Comparison of ENCODE assay signal across 24 cellular contexts in the genomic region with DNA sequence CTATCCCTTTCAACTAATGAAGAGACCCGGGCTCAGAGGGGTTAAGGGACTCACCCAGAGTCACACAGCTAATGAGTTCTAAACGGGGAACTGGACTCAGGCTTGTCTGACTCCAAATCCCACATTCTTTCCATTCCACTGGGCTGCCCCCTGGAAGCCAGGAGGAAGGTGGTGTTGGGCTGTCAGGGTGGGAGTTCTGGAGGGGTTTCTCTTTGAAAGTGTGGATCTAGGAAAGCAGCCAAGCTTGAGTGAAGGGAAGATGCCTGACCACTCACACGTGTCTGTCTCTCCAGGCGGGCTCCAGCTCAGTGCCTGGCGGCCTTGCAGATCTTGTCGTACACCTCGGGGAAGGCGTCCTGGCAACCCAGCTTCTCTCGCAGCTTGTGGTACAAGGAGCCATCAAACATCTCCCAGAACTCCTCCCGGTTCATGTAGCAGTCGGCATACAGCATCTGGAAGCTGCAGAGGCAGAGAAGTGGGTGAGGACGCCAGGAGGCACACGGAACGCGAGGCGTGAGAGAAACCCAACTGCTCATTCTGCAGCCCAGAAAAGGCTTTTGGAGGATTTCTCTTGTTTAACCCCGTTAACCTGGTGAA. TPM values are rescaled to one million over a fixed set of nuclear protein-coding genes. Genes with fewer than 3 reads are reported as not detected.
A peak's percentile ranks its signal among the peaks of the same experiment; 100 is the strongest.
DNase-seq lines count a peak whose midpoint lies in the region; ATAC-seq, FAIRE-seq and TF ChIP-seq lines count a peak whose summit lies in the region.
"Had no signal": no experiment of that assay in that cellular context is flagged by ENCODE, and none has a peak within 500 bp of the region (broad histone marks: within the 10 kb centered on the region; RNA-seq: fewer than 3 reads in every experiment).

No MANE protein-coding gene starts in this region.

- H2AFZ ChIP-seq in HepG2 (ENCODE audit: low read length) (no peak overlapping the region), MM.1S (ENCODE audit: low read length) (no peak overlapping the region)

- no peak for TF ChIP-seq RAD21 in HepG2 (CRISPR knock-in tag; IDR thresholded peaks at IDR 0.05)

- no peaks in the 10 kb centered on the region for H3F3A ChIP-seq in MM.1S (ENCODE audit: insufficient read depth, low read length)

- H3K9ac ChIP-seq in HepG2 (ENCODE audit: insufficient read depth, low read depth, low read length) (no peak overlapping the region), endodermal cell (ENCODE audit: extremely low read depth, low read length, poor library complexity, severe bottlenecking) (no peak overlapping the region), MM.1S (ENCODE audit: low read length) (no peak overlapping the region)

- TF ChIP-seq CTCF in HepG2 (CRISPR knock-in tag; IDR thresholded peaks at IDR 0.05) (no peak), right lobe of liver (IDR thresholded peaks at IDR 0.05) (no peak), endodermal cell (conservative IDR thresholded peaks at IDR 0.05) (no peak), nephron (IDR thresholded peaks at IDR 0.05; ENCODE audit: unreplicated experiment in 3 of 3) (no peak), MM.1S (IDR thresholded peaks at IDR 0.05; ENCODE audit: low read length) (no peak), A673 (conservative IDR thresholded peaks at IDR 0.05; ENCODE audit: low read depth, low read length) (no peak)

- H3K4me3 ChIP-seq in HepG2 (replicated peaks in 1 of 3; ENCODE audit: insufficient read depth in 1 of 3, low read depth in 2 of 3, low read length in 3 of 3) (no peak overlapping the region), right lobe of liver (no peak overlapping the region), endodermal cell (ENCODE audit: low read length) (no peak overlapping the region), MM.1S (ENCODE audit: low read length) (no peak overlapping the region), A673 (ENCODE audit: low read depth, low read length, poor library complexity, severe bottlenecking) (no peak overlapping the region)
- H3K4me3 ChIP-seq: HAP-1 had no signal

- H3K27me3 ChIP-seq in HepG2 (ENCODE audit: control insufficient read depth in 1 of 2, insufficient read depth in 2 of 2, low read length in 2 of 2), result no peaks in the 10 kb centered on the region
- H3K27me3 ChIP-seq in right lobe of liver, result no peaks in the 10 kb centered on the region
- no peaks in the 10 kb centered on the region for H3K27me3 ChIP-seq in endodermal cell (ENCODE audit: control insufficient read depth, insufficient read depth, low read length, poor library complexity, severe bottlenecking)
- no peaks in the 10 kb centered on the region for H3K27me3 ChIP-seq in MM.1S (replicated peaks; ENCODE audit: insufficient read depth, low read length)
- no peaks in the 10 kb centered on the region for H3K27me3 ChIP-seq in A673 (replicated peaks; ENCODE audit: insufficient read depth, low read depth, low read length, poor library complexity)

- H3K4me2 ChIP-seq in HepG2 (ENCODE audit: low read depth, low read length) (no peak overlapping the region), MM.1S (ENCODE audit: low read depth, low read length) (no peak overlapping the region)

- H3K4me3 Mint-ChIP-seq in endodermal cell (no peak overlapping the region), nephron (no peak overlapping the region)

- POLR2A ChIA-PET in HepG2 (lab: Yijun Ruan, JAX), result interaction anchor here (1.2 to 2.5 kb wide), 4 partner anchors 11 to 37 kb away, joined by 3 to 8 read pairs (median 4); a partner anchor contains a TSS
- POLR2A ChIA-PET in A673 (lab: Charles Lee; ENCODE audit: low non-redundant PET), result no interaction called here

- H3K4me1 Mint-ChIP-seq in endodermal cell, result no peaks in the 10 kb centered on the region
- H3K4me1 Mint-ChIP-seq in nephron, result peaks cover 10% of the 10 kb centered on the region

- FAIRE-seq in HepG2 (lab: Jason Lieb, UNC), result no peak
- FAIRE-seq: GM12891, GM18507, HTR-8/SVneo had no signal

- no peak for ATAC-seq in HepG2
- no peak for ATAC-seq in right lobe of liver
- ATAC-seq: PC-3 had no signal

- in situ Hi-C loops in HepG2 (cut with HindIII; ENCODE audit: extremely low pct_ligation_motif_present, low pct_unique_long_range_greater_than_20kb), result no loop called here

- H3K4me1 ChIP-seq in HepG2 (ENCODE audit: insufficient read depth, low read length) (peaks cover 13% of the 10 kb centered on the region), right lobe of liver (peaks cover 0 to 42% (median 20%) of the 10 kb centered on the region in 4 donors), endodermal cell (ENCODE audit: control insufficient read depth, insufficient read depth, low read length) (no peaks in the 10 kb centered on the region), MM.1S (ENCODE audit: low read length) (no peaks in the 10 kb centered on the region), A673 (ENCODE audit: insufficient read depth, low read length, poor library complexity, severe bottlenecking) (no peaks in the 10 kb centered on the region)
- H3K4me1 ChIP-seq: HAP-1 had no signal

- no peak overlapping the region for H3K27ac Mint-ChIP-seq in endodermal cell
- H3K27ac Mint-ChIP-seq in nephron, result peak overlapping the region; percentile 21 to 74 (median 49)

- CTCF ChIA-PET in HepG2 (lab: Yijun Ruan, JAX; ENCODE audit: low intra/inter-chr PET ratio, low total read pairs) (no interaction called here), A673 (lab: Charles Lee) (no interaction called here)

- intact Hi-C loops in HepG2 (cut with micrococcal nuclease; ENCODE audit: unreplicated experiment) (no loop called here), right lobe of liver (cut with DNase I) (no loop called here), A673 (cut with micrococcal nuclease; ENCODE audit: unreplicated experiment) (no loop called here)

- TF ChIP-seq EP300 in HepG2 (IDR thresholded peaks at IDR 0.05; ENCODE audit: low read depth in 2 of 2, low read length in 2 of 2) (no peak), HepG2 (CRISPR knock-in tag; IDR thresholded peaks at IDR 0.05; ENCODE audit: borderline replicate concordance) (no peak)

- H3K9me2 ChIP-seq in MM.1S (replicated peaks; ENCODE audit: insufficient read depth, low read length), result no peaks in the 10 kb centered on the region

- no peaks in the 10 kb centered on the region for H3K9me3 Mint-ChIP-seq in endodermal cell
- H3K9me3 Mint-ChIP-seq in nephron, result no peaks in the 10 kb centered on the region

- peaks cover 50% of the 10 kb centered on the region for H4K20me1 ChIP-seq in HepG2 (ENCODE audit: insufficient read depth, low read length)
- H4K20me1 ChIP-seq in MM.1S (ENCODE audit: insufficient read depth, low read length), result no peaks in the 10 kb centered on the region

- no peak for DNase-seq in HepG2 (ENCODE audit: low spot score)
- DNase-seq in right lobe of liver, result no peak
- peak; percentile 38 for DNase-seq in endodermal cell
- no peak for DNase-seq in MM.1S
- no peak for DNase-seq in NCI-H69 (lab: John Stamatoyannopoulos, UW)
- DNase-seq in NCI-H187 (lab: John Stamatoyannopoulos, UW), result no peak
- DNase-seq in A673 (ENCODE audit: low spot score), result no peak
- DNase-seq: C1 segment of cervical spinal cord, GF-D8, MV-4-11, NCI-H1417, NCI-H1930, NCI-H2171 treated with DMSO at 0.1 percent for 48 hours, NCI-H82, PC-3 had no signal

- peaks cover 85% of the 10 kb centered on the region for H3K36me3 Mint-ChIP-seq in endodermal cell (ENCODE audit: low read depth)
- H3K36me3 Mint-ChIP-seq in nephron (ENCODE audit: low read depth), result peaks cover 76% of the 10 kb centered on the region

- H3K36me3 ChIP-seq in HepG2 (replicated peaks in 1 of 2; ENCODE audit: control insufficient read depth in 1 of 2, insufficient read depth in 2 of 2, low read length in 2 of 2) (peaks cover 59 to 76% of the 10 kb centered on the region in 2 experiments), right lobe of liver (peaks cover 6 to 79% (median 38%) of the 10 kb centered on the region in 4 donors), endodermal cell (ENCODE audit: control insufficient read depth, insufficient read depth, low read length) (peaks cover 96% of the 10 kb centered on the region), MM.1S (replicated peaks; ENCODE audit: insufficient read depth, low read length) (no peaks in the 10 kb centered on the region; the same call in 1 of the 2 replicates), A673 (ENCODE audit: insufficient read depth, low read length, poor library complexity, severe bottlenecking) (peaks cover 84% of the 10 kb centered on the region)

- 89% methylated on average over 13 of the region's 17 CpGs for WGBS in HepG2 (ENCODE audit: low lambda C conversion rate)
- no CpG with 5 or more reads among the region's 17 CpGs for WGBS in right lobe of liver (ENCODE audit: insufficient coverage, low coverage, low lambda C conversion rate, missing lambda C conversion rate)
- 94 to 95% methylated on average over 9 to 17 of the region's 17 CpGs for WGBS in endodermal cell (ENCODE audit: insufficient coverage in 1 of 2, insufficient read length in 1 of 2), 2 experiments

- TF ChIP-seq POLR2A in HepG2 (IDR thresholded peaks at IDR 0.05; ENCODE audit: insufficient read depth in 1 of 2, low read depth in 2 of 2, low read length in 2 of 2) (no peak; a peak in 1 of 4 replicates), right lobe of liver (IDR thresholded peaks at IDR 0.05) (no peak)

- H3K9me3 ChIP-seq in HepG2 (ENCODE audit: low read length) (no peaks in the 10 kb centered on the region), right lobe of liver (no peaks in the 10 kb centered on the region), endodermal cell (ENCODE audit: control insufficient read depth, low read length) (no peaks in the 10 kb centered on the region), MM.1S (replicated peaks; ENCODE audit: insufficient read depth, low read length) (no peaks in the 10 kb centered on the region), A673 (ENCODE audit: low read depth, low read length, poor library complexity, severe bottlenecking) (no peaks in the 10 kb centered on the region)
- H3K9me3 ChIP-seq: HAP-1 had no signal

- H3K79me2 ChIP-seq in HepG2 (ENCODE audit: insufficient read depth, low read length), result peaks cover 4% of the 10 kb centered on the region
- no peaks in the 10 kb centered on the region for H3K79me2 ChIP-seq in MM.1S (ENCODE audit: low read length)

- H3K27me3 Mint-ChIP-seq in endodermal cell (ENCODE audit: insufficient read depth), result no peaks in the 10 kb centered on the region
- H3K27me3 Mint-ChIP-seq in nephron (ENCODE audit: low read depth), result no peaks in the 10 kb centered on the region

- BruUV-seq in HepG2 (replicated peaks; lab: Mats Ljungman, UMichigan) (no TSS peak), A673 (replicated peaks; lab: Mats Ljungman, UMichigan) (no TSS peak)

- no peak overlapping the region for H3K27ac ChIP-seq in HepG2 (ENCODE audit: extremely low read length, insufficient read depth, low read length)
- H3K27ac ChIP-seq in right lobe of liver, result no peak overlapping the region
- no peak overlapping the region for H3K27ac ChIP-seq in endodermal cell (ENCODE audit: low read depth, low read length)
- H3K27ac ChIP-seq in MM.1S (ENCODE audit: low read length), result no peak overlapping the region
- H3K27ac ChIP-seq in A673 (ENCODE audit: low read depth, low read length, poor library complexity, severe bottlenecking), result no peak overlapping the region
- H3K27ac ChIP-seq: HL-60 had no signal

RNA-seq across cellular contexts. Expression of a gene that starts 35.0 kb away (rescaled TPM):
- total RNA-seq in HepG2 (2016; rRNA removed; fragmentation: Illumina TruSeq; extraction: Trizol), result 250 and 448 TPM in 2 replicates
- total RNA-seq in HepG2 (2016; cell fraction: cytosol; rRNA removed; fragmentation: Illumina TruSeq; extraction: Trizol; ENCODE audit: low read depth), result 49.9 and 51.0 TPM in 2 replicates
- total RNA-seq in HepG2 (2016; cell fraction: insoluble cytoplasmic fraction; rRNA removed; fragmentation: Illumina TruSeq; extraction: Trizol), result 228 and 439 TPM in 2 replicates
- total RNA-seq in HepG2 (2016; cell fraction: membrane; rRNA removed; fragmentation: Illumina TruSeq; extraction: Trizol), result 153 and 157 TPM in 2 replicates
- 410 and 468 TPM in 2 replicates for total RNA-seq in HepG2 (2016; cell fraction: nucleus; rRNA removed; fragmentation: Illumina TruSeq; extraction: Trizol)
- 374 and 484 TPM in 2 replicates for polyA plus RNA-seq in HepG2 (2011; rRNA removed)
- 348 and 453 TPM in 2 replicates for polyA plus RNA-seq in HepG2 (2011; cell fraction: cytosol; rRNA removed)
- 376 and 486 TPM in 2 replicates for polyA plus RNA-seq in HepG2 (2011; cell fraction: nucleus; rRNA removed)
- polyA plus RNA-seq in HepG2 (2012), result 453 and 672 TPM in 2 replicates
- 36.9 and 39.3 TPM in 2 replicates for polyA plus RNA-seq in HepG2 (2016; cell fraction: cytosol; fragmentation: Illumina TruSeq; extraction: Trizol; ENCODE audit: low read depth)
- polyA plus RNA-seq in HepG2 (2016; cell fraction: insoluble cytoplasmic fraction; fragmentation: Illumina TruSeq; extraction: Trizol; ENCODE audit: low read depth), result 202 and 215 TPM in 2 replicates
- polyA plus RNA-seq in HepG2 (2016; cell fraction: membrane; fragmentation: Illumina TruSeq; extraction: Trizol; ENCODE audit: low read depth), result 86.7 and 89.8 TPM in 2 replicates
- 516 and 527 TPM in 2 replicates for polyA plus RNA-seq in HepG2 (2016; cell fraction: nucleus; fragmentation: Illumina TruSeq; extraction: Trizol; ENCODE audit: insufficient read depth, low read depth)
- polyA minus RNA-seq in HepG2 (2011; rRNA and poly(A)+ RNA removed; ENCODE audit: low replicate concordance), result 777 and 2,246 TPM in 2 replicates
- polyA minus RNA-seq in HepG2 (2011; cell fraction: cytosol; rRNA and poly(A)+ RNA removed), result 316 and 502 TPM in 2 replicates
- 197 and 218 TPM in 2 replicates for polyA minus RNA-seq in HepG2 (2011; cell fraction: nucleus; rRNA and poly(A)+ RNA removed)
- total RNA-seq in right lobe of liver, result 1,000 to 10,000 TPM in 1 of 6 experiments, 100 to 1,000 TPM in 5; 319 to 1,976 (median 596) TPM
- 100 to 1,000 TPM; 243 to 340 TPM for total RNA-seq in endodermal cell
- 221 TPM for polyA plus RNA-seq in endodermal cell (2013, experiment 1 of 2)
- polyA plus RNA-seq in endodermal cell (2013, experiment 2 of 2), result 218 TPM
- 245 and 273 TPM in 2 replicates for total RNA-seq in A673 (2021)

RNA-seq across cellular contexts. Expression of a gene that starts 50.9 kb away (rescaled TPM):
- total RNA-seq in HepG2 (2016; rRNA removed; fragmentation: Illumina TruSeq; extraction: Trizol) (not detected in 2 replicates), right lobe of liver (1 to 10 TPM; 2.7 to 8.9 (median 4.7) TPM), endodermal cell (under 1 TPM; 0.44 to 0.53 TPM), A673 (2021) (not detected in 2 replicates)
- not detected in 2 replicates for total RNA-seq in HepG2 (2016; cell fraction: cytosol; rRNA removed; fragmentation: Illumina TruSeq; extraction: Trizol; ENCODE audit: low read depth)
- total RNA-seq in HepG2 (2016; cell fraction: insoluble cytoplasmic fraction; rRNA removed; fragmentation: Illumina TruSeq; extraction: Trizol), result not detected in 2 replicates
- total RNA-seq in HepG2 (2016; cell fraction: membrane; rRNA removed; fragmentation: Illumina TruSeq; extraction: Trizol), result not detected in 2 replicates
- not detected in 2 replicates for total RNA-seq in HepG2 (2016; cell fraction: nucleus; rRNA removed; fragmentation: Illumina TruSeq; extraction: Trizol)
- polyA plus RNA-seq in HepG2 (2011; rRNA removed), result not detected in 2 replicates
- not detected in 2 replicates for polyA plus RNA-seq in HepG2 (2011; cell fraction: cytosol; rRNA removed)
- not detected in 2 replicates for polyA plus RNA-seq in HepG2 (2011; cell fraction: nucleus; rRNA removed)
- not detected in 2 replicates for polyA plus RNA-seq in HepG2 (2012)
- not detected in 2 replicates for polyA plus RNA-seq in HepG2 (2016; cell fraction: cytosol; fragmentation: Illumina TruSeq; extraction: Trizol; ENCODE audit: low read depth)
- polyA plus RNA-seq in HepG2 (2016; cell fraction: insoluble cytoplasmic fraction; fragmentation: Illumina TruSeq; extraction: Trizol; ENCODE audit: low read depth), result not detected in 2 replicates
- not detected in 2 replicates for polyA plus RNA-seq in HepG2 (2016; cell fraction: membrane; fragmentation: Illumina TruSeq; extraction: Trizol; ENCODE audit: low read depth)
- polyA plus RNA-seq in HepG2 (2016; cell fraction: nucleus; fragmentation: Illumina TruSeq; extraction: Trizol; ENCODE audit: insufficient read depth, low read depth), result not detected in 2 replicates
- 0.05 TPM in 1 of 2 replicates, not detected in the other for polyA minus RNA-seq in HepG2 (2011; rRNA and poly(A)+ RNA removed; ENCODE audit: low replicate concordance)
- 1.1 TPM in 1 of 2 replicates, not detected in the other for polyA minus RNA-seq in HepG2 (2011; cell fraction: cytosol; rRNA and poly(A)+ RNA removed)
- polyA minus RNA-seq in HepG2 (2011; cell fraction: nucleus; rRNA and poly(A)+ RNA removed), result not detected in 2 replicates
- polyA plus RNA-seq in endodermal cell (2013, experiment 1 of 2), result 0.11 TPM
- polyA plus RNA-seq in endodermal cell (2013, experiment 2 of 2), result not detected
- total RNA-seq: A172, Daoy, NCI-H460 had no signal
